ENCODE assay signal across 12 cellular contexts in the genomic region with DNA sequence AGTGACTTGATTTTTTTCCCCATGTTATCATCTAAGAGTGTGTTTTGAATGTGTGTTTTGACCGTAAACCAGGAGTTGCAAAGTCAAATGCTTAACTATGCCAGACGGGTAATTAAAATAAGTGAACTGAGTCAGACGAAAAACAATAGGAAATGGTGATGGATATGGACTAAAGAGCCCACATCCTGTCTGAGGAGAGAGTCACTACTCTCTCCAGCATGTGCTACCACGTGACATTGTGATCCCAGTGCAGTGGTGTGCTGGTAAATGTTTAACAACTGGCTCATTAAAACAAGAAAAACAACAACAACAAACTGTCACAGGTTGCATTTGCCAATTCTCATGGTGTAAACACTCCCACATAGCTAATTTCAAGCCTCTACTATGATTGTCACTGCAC.
DNase-seq lines count a peak whose midpoint lies in the region; ATAC-seq and TF ChIP-seq lines count a peak whose summit lies in the region.
"Had no signal": no experiment of that assay in that cellular context is flagged by ENCODE, and none has a peak within 500 bp of the region (broad histone marks: within the 10 kb centered on the region; RNA-seq: fewer than 3 reads in every experiment).

No MANE protein-coding gene starts in this region.

- no peak overlapping the region for H3K27ac ChIP-seq in Peyer's patch
- H3K27ac ChIP-seq: right atrium auricular region had no signal

- H3K4me3 Mint-ChIP-seq in activated CD4-positive, alpha-beta memory T cell treated with anti-CD3 and anti-CD28 coated beads, Interleukin-2, amount 10 ng/mL, durations not matched to agents 7 days and 5 days, result no peak overlapping the region
- H3K4me3 Mint-ChIP-seq: activated CD4-positive, alpha-beta T cell treated with anti-CD3 and anti-CD28 coated beads, Interleukin-2, amount 10 ng/mL, durations not matched to agents 24 days and 14 days had no signal

- peaks cover 2% of the 10 kb centered on the region for H3K4me1 Mint-ChIP-seq in activated CD4-positive, alpha-beta memory T cell treated with anti-CD3 and anti-CD28 coated beads, Interleukin-2, amount 10 ng/mL, durations not matched to agents 7 days and 5 days

- ATAC-seq in GM21390 (IDR thresholded peaks at IDR 0.05; ENCODE audit: unreplicated experiment), result peak; percentile 67
- ATAC-seq in GM21360 (IDR thresholded peaks at IDR 0.05; ENCODE audit: unreplicated experiment), result no peak

- no peak for TF ChIP-seq CTCF in fibroblast of pulmonary artery (IDR thresholded peaks at IDR 0.05; ENCODE audit: low read length, missing control alignments)
- TF ChIP-seq CTCF in Peyer's patch (IDR thresholded peaks at IDR 0.05), result no peak

- DNase-seq in AG08395 (ENCODE audit: low spot score), result peak; percentile 79
- peak; percentile 13 for DNase-seq in NT2/D1 (ENCODE audit: low read depth, low spot score)
- DNase-seq in fibroblast of pulmonary artery (ENCODE audit: low read depth), result peak; percentile 87
- no peak for DNase-seq in Peyer's patch
- no peak for DNase-seq in NCI-H774 (lab: John Stamatoyannopoulos, UW)
- DNase-seq in activated CD4-positive, alpha-beta memory T cell treated with anti-CD3 and anti-CD28 coated beads, Interleukin-2, amount 10 ng/mL, durations not matched to agents 7 days and 5 days, result no peak
- DNase-seq: activated CD4-positive, alpha-beta T cell treated with anti-CD3 and anti-CD28 coated beads, Interleukin-2, amount 10 ng/mL, durations not matched to agents 24 days and 14 days; Calu3; NCI-H2227 treated with DMSO at 0.1 percent for 48 hours had no signal

- no peak for TF ChIP-seq POLR2A in Peyer's patch (IDR thresholded peaks at IDR 0.05)

- H3K9me3 ChIP-seq in NT2/D1 (ENCODE audit: insufficient read depth, low read length) (peaks cover 11% of the 10 kb centered on the region), Peyer's patch (no peaks in the 10 kb centered on the region)
- H3K9me3 ChIP-seq: right atrium auricular region had no signal

- H3K27me3 ChIP-seq in NT2/D1 (ENCODE audit: insufficient read depth, insufficient read length), result no peaks in the 10 kb centered on the region
- no peaks in the 10 kb centered on the region for H3K27me3 ChIP-seq in Peyer's patch
- H3K27me3 ChIP-seq: right atrium auricular region had no signal

- H3K9ac ChIP-seq in NT2/D1 (ENCODE audit: insufficient read length, low read depth), result no peak overlapping the region

- H3K36me3 ChIP-seq in NT2/D1 (ENCODE audit: insufficient read depth, insufficient read length, low read length), result no peaks in the 10 kb centered on the region
- no peaks in the 10 kb centered on the region for H3K36me3 ChIP-seq in Peyer's patch
- H3K36me3 ChIP-seq: right atrium auricular region had no signal

- H3K36me3 Mint-ChIP-seq in activated CD4-positive, alpha-beta memory T cell treated with anti-CD3 and anti-CD28 coated beads, Interleukin-2, amount 10 ng/mL, durations not matched to agents 7 days and 5 days (ENCODE audit: low read depth), result no peaks in the 10 kb centered on the region

- CTCF ChIA-PET in activated CD4-positive, alpha-beta memory T cell treated with anti-CD3 and anti-CD28 coated beads, Interleukin-2, amount 10 ng/mL, durations not matched to agents 7 days and 5 days (lab: Charles Lee), result no interaction called here

- H3K4me3 ChIP-seq in NT2/D1 (ENCODE audit: insufficient read length, low read depth) (no peak overlapping the region), fibroblast of pulmonary artery (replicated peaks; ENCODE audit: low read depth, low read length) (no peak overlapping the region), Peyer's patch (no peak overlapping the region)
- H3K4me3 ChIP-seq: right atrium auricular region had no signal

- H3K4me1 ChIP-seq in NT2/D1 (ENCODE audit: insufficient read depth, insufficient read length) (no peaks in the 10 kb centered on the region), Peyer's patch (no peaks in the 10 kb centered on the region)
- H3K4me1 ChIP-seq: right atrium auricular region had no signal

- no peaks in the 10 kb centered on the region for H3K27me3 Mint-ChIP-seq in activated CD4-positive, alpha-beta memory T cell treated with anti-CD3 and anti-CD28 coated beads, Interleukin-2, amount 10 ng/mL, durations not matched to agents 7 days and 5 days
- H3K27me3 Mint-ChIP-seq: activated CD4-positive, alpha-beta T cell treated with anti-CD3 and anti-CD28 coated beads, Interleukin-2, amount 10 ng/mL, durations not matched to agents 24 days and 14 days had no signal

- H3K9me3 Mint-ChIP-seq in activated CD4-positive, alpha-beta memory T cell treated with anti-CD3 and anti-CD28 coated beads, Interleukin-2, amount 10 ng/mL, durations not matched to agents 7 days and 5 days, result no peaks in the 10 kb centered on the region
- H3K9me3 Mint-ChIP-seq: activated CD4-positive, alpha-beta T cell treated with anti-CD3 and anti-CD28 coated beads, Interleukin-2, amount 10 ng/mL, durations not matched to agents 24 days and 14 days had no signal

- POLR2A ChIA-PET in activated CD4-positive, alpha-beta memory T cell treated with anti-CD3 and anti-CD28 coated beads, Interleukin-2, amount 10 ng/mL, durations not matched to agents 7 days and 5 days (lab: Charles Lee), result no interaction called here

- no peak overlapping the region for H3K27ac Mint-ChIP-seq in activated CD4-positive, alpha-beta memory T cell treated with anti-CD3 and anti-CD28 coated beads, Interleukin-2, amount 10 ng/mL, durations not matched to agents 7 days and 5 days
- H3K27ac Mint-ChIP-seq: activated CD4-positive, alpha-beta T cell treated with anti-CD3 and anti-CD28 coated beads, Interleukin-2, amount 10 ng/mL, durations not matched to agents 24 days and 14 days had no signal

Comparison
In these comparisons a context has a peak if more than half of its experiments do, and no peak if none do; other contexts are left out.
1. DNase-seq: peak in AG08395 (single experiment), NT2/D1 (single experiment) and fibroblast of pulmonary artery (single experiment); none in Peyer's patch (0 of 3), NCI-H774 (single experiment) and activated CD4-positive, alpha-beta memory T cell treated with anti-CD3 and anti-CD28 coated beads, Interleukin-2, amount 10 ng/mL, durations not matched to agents 7 days and 5 days (single experiment).